2 cellular contexts compared by ENCODE assay signal in the genomic region with DNA sequence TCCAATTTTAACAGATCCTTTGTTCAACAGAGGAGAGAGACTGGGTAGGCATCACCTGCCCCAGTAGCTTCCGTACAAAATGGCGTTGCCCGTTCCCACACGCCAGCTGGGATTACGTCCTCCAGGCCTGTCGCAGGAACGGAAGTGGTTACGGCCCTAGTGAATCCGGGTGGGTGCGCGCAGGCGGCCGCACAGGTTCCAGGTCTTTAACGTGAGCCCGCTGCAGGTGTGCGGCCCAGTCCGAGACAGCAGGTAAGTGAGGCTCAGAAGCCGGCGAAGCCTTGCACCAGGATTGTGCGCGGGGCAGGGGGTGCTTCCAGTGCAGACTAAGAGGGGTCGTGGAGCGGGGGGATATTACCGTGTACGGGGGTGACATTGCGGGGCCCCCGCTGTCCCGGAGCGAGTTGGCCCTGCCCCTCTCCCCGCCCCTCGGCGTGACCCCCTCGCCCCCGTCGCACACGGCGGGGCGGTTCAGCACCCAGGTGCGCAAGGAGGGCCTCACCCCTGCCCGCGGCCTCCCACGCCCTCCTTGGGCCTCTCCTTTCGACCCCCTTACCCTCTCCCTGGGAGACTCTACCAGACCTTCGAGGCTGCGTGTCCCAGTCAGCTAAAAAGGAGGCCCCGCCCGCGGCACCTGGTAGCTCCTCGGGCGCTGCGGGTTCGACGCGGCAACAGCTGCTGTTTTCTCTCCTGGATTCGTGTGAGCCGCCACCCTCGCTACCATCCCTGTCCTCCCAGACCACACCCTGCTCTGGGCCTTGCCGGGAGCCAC.
TF ChIP-seq lines count a peak whose summit lies in the region.

TSS of gene EXD2 (plus strand) at position 159 of the 772 bp plus-strand sequence. CDS start 17,973 bp downstream, outside the sequence.

TF ChIP-seq in IMR-90, 13 proteins besides CTCF, POLR2A, EP300 and RAD21:
- TF ChIP-seq BHLHE40 (IDR thresholded peaks at IDR 0.05; ENCODE audit: low read depth, low read length): no peak
- TF ChIP-seq CEBPB (IDR thresholded peaks at IDR 0.05; ENCODE audit: low read depth, low read length): peak; percentile 19; the same call in 1 of the 2 replicates
- TF ChIP-seq RCOR1 (IDR thresholded peaks at IDR 0.05; ENCODE audit: insufficient replicate concordance, low read length): no peak

TF ChIP-seq in PFSK-1, 5 proteins besides CTCF, POLR2A, EP300 and RAD21:
- TF ChIP-seq, protein P1, sequence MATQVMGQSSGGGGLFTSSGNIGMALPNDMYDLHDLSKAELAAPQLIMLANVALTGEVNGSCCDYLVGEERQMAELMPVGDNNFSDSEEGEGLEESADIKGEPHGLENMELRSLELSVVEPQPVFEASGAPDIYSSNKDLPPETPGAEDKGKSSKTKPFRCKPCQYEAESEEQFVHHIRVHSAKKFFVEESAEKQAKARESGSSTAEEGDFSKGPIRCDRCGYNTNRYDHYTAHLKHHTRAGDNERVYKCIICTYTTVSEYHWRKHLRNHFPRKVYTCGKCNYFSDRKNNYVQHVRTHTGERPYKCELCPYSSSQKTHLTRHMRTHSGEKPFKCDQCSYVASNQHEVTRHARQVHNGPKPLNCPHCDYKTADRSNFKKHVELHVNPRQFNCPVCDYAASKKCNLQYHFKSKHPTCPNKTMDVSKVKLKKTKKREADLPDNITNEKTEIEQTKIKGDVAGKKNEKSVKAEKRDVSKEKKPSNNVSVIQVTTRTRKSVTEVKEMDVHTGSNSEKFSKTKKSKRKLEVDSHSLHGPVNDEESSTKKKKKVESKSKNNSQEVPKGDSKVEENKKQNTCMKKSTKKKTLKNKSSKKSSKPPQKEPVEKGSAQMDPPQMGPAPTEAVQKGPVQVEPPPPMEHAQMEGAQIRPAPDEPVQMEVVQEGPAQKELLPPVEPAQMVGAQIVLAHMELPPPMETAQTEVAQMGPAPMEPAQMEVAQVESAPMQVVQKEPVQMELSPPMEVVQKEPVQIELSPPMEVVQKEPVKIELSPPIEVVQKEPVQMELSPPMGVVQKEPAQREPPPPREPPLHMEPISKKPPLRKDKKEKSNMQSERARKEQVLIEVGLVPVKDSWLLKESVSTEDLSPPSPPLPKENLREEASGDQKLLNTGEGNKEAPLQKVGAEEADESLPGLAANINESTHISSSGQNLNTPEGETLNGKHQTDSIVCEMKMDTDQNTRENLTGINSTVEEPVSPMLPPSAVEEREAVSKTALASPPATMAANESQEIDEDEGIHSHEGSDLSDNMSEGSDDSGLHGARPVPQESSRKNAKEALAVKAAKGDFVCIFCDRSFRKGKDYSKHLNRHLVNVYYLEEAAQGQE (IDR thresholded peaks at IDR 0.05; ENCODE audit: insufficient read depth in 1 of 2, low read depth in 2 of 2, low read length in 2 of 2): no peak
- no peak for TF ChIP-seq POLR2AphosphoS5 (IDR thresholded peaks at IDR 0.05; ENCODE audit: low read depth, low read length)
- peak; percentile 54 for TF ChIP-seq FOXP2 (optimal IDR thresholded peaks at IDR 0.05; ENCODE audit: borderline replicate concordance, extremely low read depth, extremely low read length, insufficient read depth)
- no peak for TF ChIP-seq SIN3A (IDR thresholded peaks at IDR 0.05; ENCODE audit: borderline replicate concordance, insufficient read depth, low read length)
